Comparison of ENCODE assay signal across 2 cellular contexts in the genomic region with DNA sequence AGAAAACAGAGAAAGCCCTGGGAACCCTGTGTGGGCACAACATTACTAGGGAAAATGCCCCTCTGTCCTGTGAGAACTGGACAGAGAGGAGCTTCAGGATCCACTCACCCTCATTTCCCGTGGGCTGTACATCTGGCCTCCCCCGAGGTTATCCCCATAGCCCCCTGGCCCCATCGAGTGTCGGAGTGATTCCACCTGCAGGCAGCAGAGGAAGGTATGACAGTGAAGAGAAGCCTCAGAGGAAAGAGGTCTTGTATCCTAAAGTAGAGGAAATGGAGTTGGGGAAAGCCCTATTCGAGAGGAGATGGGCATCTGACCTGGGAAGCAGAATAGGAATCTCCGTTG.
TF ChIP-seq lines count a peak whose summit lies in the region.

No MANE protein-coding gene starts in this region.

TF ChIP-seq in K562, 482 proteins besides CTCF, POLR2A, EP300 and RAD21:
- TF ChIP-seq CHD2 (IDR thresholded peaks at IDR 0.05; ENCODE audit: low read depth, low read length) (no peak), POLR2AphosphoS2 (IDR thresholded peaks at IDR 0.05; ENCODE audit: low read length) (0 out of 2 replicates have a peak, but pooled peaks have one; percentile 37)
TF ChIP-seq in K562: peak in this region for 1.

TF ChIP-seq in GM12891, 5 proteins besides CTCF, POLR2A, EP300 and RAD21:
- TF ChIP-seq POU2F2 (IDR thresholded peaks at IDR 0.05; ENCODE audit: low read depth, low read length) (no peak), POLR2AphosphoS5 (IDR thresholded peaks at IDR 0.05; ENCODE audit: low read depth, low read length) (no peak), TAF1 (IDR thresholded peaks at IDR 0.05; ENCODE audit: low read depth, low read length) (no peak)
TF ChIP-seq in GM12891: peak in this region for 0.
